In the genomic region with DNA sequence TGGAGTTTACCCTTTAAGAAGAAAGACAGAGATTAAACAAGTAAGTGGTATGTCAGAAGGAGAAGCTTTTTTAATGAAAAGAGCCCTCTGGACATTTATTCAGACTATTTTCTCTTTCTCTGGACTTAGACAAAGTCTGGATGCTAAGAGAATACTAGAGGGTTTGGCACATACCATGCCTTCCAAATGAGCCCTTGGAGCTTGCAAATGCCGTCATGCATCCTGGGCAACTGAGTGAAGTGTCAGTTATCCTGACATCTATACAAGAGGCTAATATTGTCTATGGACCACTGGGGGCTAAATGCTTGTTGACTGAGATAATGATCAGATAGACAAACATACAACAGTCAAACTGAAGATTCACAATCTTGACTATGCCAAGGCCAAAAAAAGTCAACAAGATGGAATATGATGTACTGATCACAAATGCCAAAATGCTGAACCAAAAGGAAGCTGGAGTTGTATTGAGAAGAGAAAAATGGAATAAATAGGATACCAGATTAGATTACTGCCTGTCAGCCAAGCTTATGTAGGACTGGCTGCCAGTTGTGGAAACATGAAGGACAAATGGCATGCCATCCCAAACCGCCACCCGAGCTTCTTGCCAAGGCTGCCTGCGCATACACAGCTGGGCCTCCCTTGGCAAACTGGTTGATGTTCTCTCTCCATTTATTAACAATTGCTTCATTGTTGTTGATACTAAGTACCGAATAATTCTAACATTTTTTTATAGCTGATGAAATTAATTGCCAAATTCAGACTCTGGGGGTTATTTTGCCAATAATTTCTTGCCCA, we compare ENCODE assay signal across 22 cellular contexts.
DNase-seq lines count a peak whose midpoint lies in the region; ATAC-seq and TF ChIP-seq lines count a peak whose summit lies in the region.
"Had no signal": no experiment of that assay in that cellular context is flagged by ENCODE, and none has a peak within 500 bp of the region (broad histone marks: within the 10 kb centered on the region; RNA-seq: fewer than 3 reads in every experiment).

No MANE protein-coding gene starts in this region.

- no peak overlapping the region for H3K4me3 ChIP-seq in transverse colon
- H3K4me3 ChIP-seq: body of pancreas, spleen, upper lobe of left lung had no signal

- no peak for TF ChIP-seq EP300 in transverse colon (IDR thresholded peaks at IDR 0.05; ENCODE audit: low read depth)

- H3K27ac ChIP-seq in C4-2B (peak overlapping the region; percentile 16; the same call in 1 of the 2 replicates), transverse colon (no peak overlapping the region)
- H3K27ac ChIP-seq: body of pancreas, spleen, upper lobe of left lung had no signal

- peak in 52 of 56 donors; percentile 1 to 84 (median 41) for DNase-seq in amygdala (lab: John Stamatoyannopoulos, UW)
- peak; percentile 45 for DNase-seq in left ventricle myocardium superior
- peak; percentile 78 for DNase-seq in pons (ENCODE audit: low spot score)
- DNase-seq in RKO (ENCODE audit: low spot score) = no peak
- DNase-seq in MV-4-11 (lab: John Stamatoyannopoulos, UW) = no peak
- DNase-seq in DMS153 treated with DMSO at 0.1 percent for 48 hours (lab: John Stamatoyannopoulos, UW; ENCODE audit: unreplicated experiment) = no peak
- no peak for DNase-seq in transverse colon
- DNase-seq: activated CD4-positive, alpha-beta T cell treated with anti-CD3 and anti-CD28 coated beads for 4 hours; activated naive CD4-positive, alpha-beta T cell; activated T-cell treated with anti-CD3 and anti-CD28 coated beads, Interleukin-2, amount 50 U/mL, for 1 hour; body of pancreas; DND-41; H9; kidney glomerular epithelial cell; mammary epithelial cell; MM.1S; naive B cell; NCI-H1417; NCI-H2081 treated with DMSO at 0.1 percent for 48 hours; spleen had no signal

- 74 to 94% methylated on average over 5 of the region's 5 CpGs for WGBS in transverse colon (ENCODE audit: low coverage in 1 of 2), 2 donors

- H3K36me3 ChIP-seq in transverse colon = no peaks in the 10 kb centered on the region
- H3K36me3 ChIP-seq: spleen, upper lobe of left lung had no signal

- no peak for TF ChIP-seq POLR2A in transverse colon (IDR thresholded peaks at IDR 0.05)

- no peaks in the 10 kb centered on the region for H3K4me1 ChIP-seq in transverse colon
- H3K4me1 ChIP-seq: body of pancreas, spleen, upper lobe of left lung had no signal

- no peaks in the 10 kb centered on the region for H3K9me3 ChIP-seq in transverse colon
- H3K9me3 ChIP-seq: body of pancreas, upper lobe of left lung had no signal

- intact Hi-C loops in left ventricle myocardium superior (cut with micrococcal nuclease) (no loop called here), transverse colon (cut with DNase I; ENCODE audit: low total_unique reads) (no loop called here)

- TF ChIP-seq CTCF in C4-2B (conservative IDR thresholded peaks at IDR 0.05) = no peak
- no peak for TF ChIP-seq CTCF in transverse colon (IDR thresholded peaks at IDR 0.05)

- H3K27me3 ChIP-seq in transverse colon = no peaks in the 10 kb centered on the region
- H3K27me3 ChIP-seq: body of pancreas, spleen, upper lobe of left lung had no signal

- in situ Hi-C loops in transverse colon (cut with MboI; ENCODE audit: low pct_ligation_motif_present in 1 of 4, low pct_unique_long_range_greater_than_20kb in 1 of 4, low sequenced_read_pairs in 3 of 4) = no loop called here

- ATAC-seq in left ventricle myocardium superior = no peak
- ATAC-seq: body of pancreas had no signal

Comparison
In these comparisons a context has a peak if more than half of its experiments do, and no peak if none do; other contexts are left out.
1. DNase-seq: peak in amygdala (52 of 56), left ventricle myocardium superior (single experiment) and pons (single experiment); none in RKO (single experiment), MV-4-11 (single experiment), DMS153 treated with DMSO at 0.1 percent for 48 hours (single experiment) and transverse colon (single experiment).